Comparison of ENCODE assay signal across 18 cellular contexts in the genomic region with DNA sequence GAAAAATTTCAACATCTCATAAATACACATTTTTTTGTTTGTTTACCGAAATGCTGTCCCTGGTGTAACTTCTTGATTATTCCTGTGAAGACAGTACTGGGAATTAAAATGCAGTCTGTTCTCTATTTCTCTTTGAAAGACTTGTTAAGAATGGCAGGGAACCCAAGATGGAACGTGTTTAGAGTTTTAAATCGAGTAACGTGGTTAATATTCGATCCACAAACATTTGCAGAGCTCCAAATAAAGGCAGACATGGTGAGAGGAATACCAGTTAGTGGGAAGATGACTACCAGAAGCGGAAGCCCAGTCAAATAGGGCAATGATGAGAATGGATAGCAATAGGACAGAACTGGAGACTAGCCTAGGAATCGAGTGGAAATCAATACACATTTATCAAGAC. TPM values are rescaled to one million over a fixed set of nuclear protein-coding genes. Genes with fewer than 3 reads are reported as not detected.
DNase-seq lines count a peak whose midpoint lies in the region; TF ChIP-seq lines count a peak whose summit lies in the region.
"Had no signal": no experiment of that assay in that cellular context is flagged by ENCODE, and none has a peak within 500 bp of the region (broad histone marks: within the 10 kb centered on the region; RNA-seq: fewer than 3 reads in every experiment).

No MANE protein-coding gene starts in this region.

- TF ChIP-seq POLR2A in breast epithelium (IDR thresholded peaks at IDR 0.05) = no peak

- H3K4me1 ChIP-seq in HAP-1 (no peaks in the 10 kb centered on the region), breast epithelium (no peaks in the 10 kb centered on the region)
- H3K4me1 ChIP-seq: BLaER1 had no signal

- H3K4me3 ChIP-seq in HAP-1 (no peak overlapping the region), breast epithelium (no peak overlapping the region)
- H3K4me3 ChIP-seq: A549, BLaER1, GM23338 had no signal

- peak; percentile 51 for DNase-seq in Ammon's horn (ENCODE audit: low spot score)
- DNase-seq in cerebellum (ENCODE audit: low spot score) = peak; percentile 4
- DNase-seq in putamen (ENCODE audit: low spot score) = peak; percentile 29
- DNase-seq in HAP-1 (ENCODE audit: low spot score in 2 of 2) = no peak
- no peak for DNase-seq in T1000 (lab: John Stamatoyannopoulos, UW)
- DNase-seq in breast epithelium (ENCODE audit: low spot score in 2 of 2) = no peak
- DNase-seq: AML-193; CD4-positive, alpha-beta memory T cell; DMS153; DMS79; GF-D8; HFFc6 had no signal

- no peaks in the 10 kb centered on the region for H3K36me3 ChIP-seq in HAP-1 (replicated peaks)
- no peaks in the 10 kb centered on the region for H3K36me3 ChIP-seq in breast epithelium
- H3K36me3 ChIP-seq: BLaER1 had no signal

- no peaks in the 10 kb centered on the region for H3K9me3 ChIP-seq in HAP-1
- H3K9me3 ChIP-seq in breast epithelium = no peaks in the 10 kb centered on the region
- H3K9me3 ChIP-seq: BLaER1 had no signal

- TF ChIP-seq CTCF in breast epithelium (IDR thresholded peaks at IDR 0.05) = no peak

- intact Hi-C loops in breast epithelium (cut with DNase I; ENCODE audit: low total_unique reads) = no loop called here

- H3K27ac ChIP-seq in layer of hippocampus (ENCODE audit: low read depth, low read length) (peak overlapping the region; percentile 35), breast epithelium (no peak overlapping the region)
- H3K27ac ChIP-seq: 22Rv1, A549, BLaER1 had no signal

- H3K27me3 ChIP-seq in layer of hippocampus (ENCODE audit: control insufficient read depth, insufficient read depth, low read length) = peaks cover 2% of the 10 kb centered on the region
- no peaks in the 10 kb centered on the region for H3K27me3 ChIP-seq in HAP-1 (ENCODE audit: low read depth)
- H3K27me3 ChIP-seq in breast epithelium = no peaks in the 10 kb centered on the region
- H3K27me3 ChIP-seq: BLaER1 had no signal

- in situ Hi-C loops in HAP-1 (cut with MboI; ENCODE audit: low sequenced_read_pairs) = no loop called here

RNA-seq across cellular contexts. Expression of gene PON3, which starts 6.7 kb away (rescaled TPM):
- total RNA-seq in cerebellum (0.36 TPM), breast epithelium (10 to 100 TPM in 1 of 3 donors, 1 to 10 TPM in 2; 5.9 to 26.9 (median 8.5) TPM)
- total RNA-seq: CD4-positive, alpha-beta memory T cell; Daoy; HFFc6 had no signal

RNA-seq across cellular contexts. Expression of gene PON2, which starts 45.3 kb away (rescaled TPM):
- 75.6 TPM for total RNA-seq in cerebellum
- 100 to 1,000 TPM; 119 to 168 (median 165) TPM for total RNA-seq in breast epithelium

Comparison
In these comparisons a context has a peak if more than half of its experiments do, and no peak if none do; other contexts are left out.
1. DNase-seq: peak in Ammon's horn (single experiment), cerebellum (single experiment) and putamen (single experiment); none in HAP-1 (0 of 2), T1000 (single experiment) and breast epithelium (0 of 2).